In the genomic region with DNA sequence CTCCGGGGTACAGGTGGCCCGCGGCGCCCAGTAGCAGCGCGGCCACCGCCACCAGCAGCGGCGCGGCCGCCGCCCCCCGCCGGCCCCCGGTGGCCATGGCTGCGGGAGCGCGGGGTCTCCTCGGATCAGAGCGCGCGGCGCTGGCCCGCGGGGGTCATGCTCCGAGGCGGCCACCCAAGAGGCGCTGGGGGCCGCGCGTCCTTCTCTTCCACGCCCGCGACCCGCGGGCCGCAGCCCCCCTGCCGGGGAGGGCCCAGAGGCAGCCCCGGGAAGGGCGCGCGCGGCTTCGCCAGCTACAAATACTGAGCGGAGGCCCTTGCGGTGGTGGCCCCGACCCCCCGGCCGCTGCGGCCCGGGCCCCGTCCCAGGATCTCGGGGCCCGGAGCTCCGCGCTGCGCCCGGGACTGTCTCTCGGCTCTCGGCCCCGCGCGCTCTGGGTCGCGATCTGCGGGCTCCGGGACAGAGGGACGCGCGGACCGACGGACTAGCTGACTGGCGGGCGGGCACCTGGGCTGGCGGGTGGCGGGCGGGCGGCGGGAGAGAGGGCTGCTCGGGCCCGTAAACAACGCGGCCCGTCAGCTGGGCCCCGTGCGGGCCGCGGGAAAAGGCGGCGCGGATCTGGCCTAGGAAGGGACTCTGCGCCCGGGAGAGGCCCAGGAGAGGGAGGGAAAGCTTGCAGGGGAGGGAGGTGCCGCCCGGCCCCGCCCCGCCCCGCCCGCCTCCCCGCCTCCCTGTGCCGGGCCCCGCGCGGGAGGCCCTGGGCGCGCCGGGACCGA, we compare ENCODE assay signal across 1 cellular context.
TF ChIP-seq lines count a peak whose summit lies in the region.

A gene (minus strand): TSS at position 620 of the 776 bp plus-strand sequence. CDS start 523 bp downstream, at position 97.

TF ChIP-seq in HepG2, 621 proteins besides CTCF, POLR2A, EP300 and RAD21 (continued from another document and continues in another):
- TF ChIP-seq, protein P1, sequence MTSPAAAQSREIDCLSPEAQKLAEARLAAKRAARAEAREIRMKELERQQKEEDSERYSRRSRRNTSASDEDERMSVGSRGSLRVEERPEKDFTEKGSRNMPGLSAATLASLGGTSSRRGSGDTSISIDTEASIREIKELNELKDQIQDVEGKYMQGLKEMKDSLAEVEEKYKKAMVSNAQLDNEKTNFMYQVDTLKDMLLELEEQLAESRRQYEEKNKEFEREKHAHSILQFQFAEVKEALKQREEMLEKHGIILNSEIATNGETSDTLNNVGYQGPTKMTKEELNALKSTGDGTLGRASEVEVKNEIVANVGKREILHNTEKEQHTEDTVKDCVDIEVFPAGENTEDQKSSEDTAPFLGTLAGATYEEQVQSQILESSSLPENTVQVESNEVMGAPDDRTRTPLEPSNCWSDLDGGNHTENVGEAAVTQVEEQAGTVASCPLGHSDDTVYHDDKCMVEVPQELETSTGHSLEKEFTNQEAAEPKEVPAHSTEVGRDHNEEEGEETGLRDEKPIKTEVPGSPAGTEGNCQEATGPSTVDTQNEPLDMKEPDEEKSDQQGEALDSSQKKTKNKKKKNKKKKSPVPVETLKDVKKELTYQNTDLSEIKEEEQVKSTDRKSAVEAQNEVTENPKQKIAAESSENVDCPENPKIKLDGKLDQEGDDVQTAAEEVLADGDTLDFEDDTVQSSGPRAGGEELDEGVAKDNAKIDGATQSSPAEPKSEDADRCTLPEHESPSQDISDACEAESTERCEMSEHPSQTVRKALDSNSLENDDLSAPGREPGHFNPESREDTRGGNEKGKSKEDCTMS (CRISPR knock-in tag; conservative IDR thresholded peaks at IDR 0.05): no peak
- no peak for TF ChIP-seq GABPA (IDR thresholded peaks at IDR 0.05; ENCODE audit: low read depth, low read length)
- TF ChIP-seq GABPA (CRISPR knock-in tag; IDR thresholded peaks at IDR 0.05; ENCODE audit: low read depth): peak; percentile 32; the same call in 1 of the 2 replicates
- TF ChIP-seq NR2F1 (CRISPR knock-in tag; IDR thresholded peaks at IDR 0.05): no peak
- no peak for TF ChIP-seq ZKSCAN8 (CRISPR knock-in tag; IDR thresholded peaks at IDR 0.05; ENCODE audit: borderline replicate concordance)
- TF ChIP-seq ZNF615 (CRISPR knock-in tag; IDR thresholded peaks at IDR 0.05; ENCODE audit: borderline replicate concordance): no peak
- TF ChIP-seq, protein P2, sequence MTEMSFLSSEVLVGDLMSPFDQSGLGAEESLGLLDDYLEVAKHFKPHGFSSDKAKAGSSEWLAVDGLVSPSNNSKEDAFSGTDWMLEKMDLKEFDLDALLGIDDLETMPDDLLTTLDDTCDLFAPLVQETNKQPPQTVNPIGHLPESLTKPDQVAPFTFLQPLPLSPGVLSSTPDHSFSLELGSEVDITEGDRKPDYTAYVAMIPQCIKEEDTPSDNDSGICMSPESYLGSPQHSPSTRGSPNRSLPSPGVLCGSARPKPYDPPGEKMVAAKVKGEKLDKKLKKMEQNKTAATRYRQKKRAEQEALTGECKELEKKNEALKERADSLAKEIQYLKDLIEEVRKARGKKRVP (CRISPR knock-in tag; IDR thresholded peaks at IDR 0.05): no peak
- TF ChIP-seq POLR2AphosphoS2 (IDR thresholded peaks at IDR 0.05; ENCODE audit: low read depth, low read length): no peak
- TF ChIP-seq MATR3 (CRISPR knock-in tag; IDR thresholded peaks at IDR 0.05): no peak
- TF ChIP-seq KMT2B (CRISPR knock-in tag; IDR thresholded peaks at IDR 0.05): peak; percentile 15; the same call in 1 of the 2 replicates
- TF ChIP-seq ZC3H4 (CRISPR knock-in tag; IDR thresholded peaks at IDR 0.05; ENCODE audit: borderline replicate concordance): no peak
- no peak for TF ChIP-seq ZNF629 (CRISPR knock-in tag; conservative IDR thresholded peaks at IDR 0.05)
- no peak for TF ChIP-seq SIX4 (CRISPR knock-in tag; IDR thresholded peaks at IDR 0.05)
- no peak for TF ChIP-seq ATAD3A (CRISPR knock-in tag; IDR thresholded peaks at IDR 0.05)
- TF ChIP-seq SMYD3 (CRISPR knock-in tag; IDR thresholded peaks at IDR 0.05): no peak
- no peak for TF ChIP-seq ZNF496 (CRISPR knock-in tag; IDR thresholded peaks at IDR 0.05; ENCODE audit: insufficient replicate concordance)
- no peak for TF ChIP-seq ZNF841 (CRISPR knock-in tag; IDR thresholded peaks at IDR 0.05; ENCODE audit: borderline replicate concordance)
- no peak for TF ChIP-seq NR3C1 (CRISPR knock-in tag; IDR thresholded peaks at IDR 0.05)
- peak; percentile 76; the same call in 1 of the 2 replicates for TF ChIP-seq ZNF788 (CRISPR knock-in tag; IDR thresholded peaks at IDR 0.05; ENCODE audit: borderline replicate concordance)
- TF ChIP-seq RXRA (CRISPR knock-in tag; IDR thresholded peaks at IDR 0.05): peak; percentile 14; the same call in 1 of the 2 replicates
- no peak for TF ChIP-seq ZFP82 (CRISPR knock-in tag; IDR thresholded peaks at IDR 0.05; ENCODE audit: borderline replicate concordance)
- no peak for TF ChIP-seq YEATS2 (CRISPR knock-in tag; IDR thresholded peaks at IDR 0.05; ENCODE audit: borderline replicate concordance)
- TF ChIP-seq, protein P3, sequence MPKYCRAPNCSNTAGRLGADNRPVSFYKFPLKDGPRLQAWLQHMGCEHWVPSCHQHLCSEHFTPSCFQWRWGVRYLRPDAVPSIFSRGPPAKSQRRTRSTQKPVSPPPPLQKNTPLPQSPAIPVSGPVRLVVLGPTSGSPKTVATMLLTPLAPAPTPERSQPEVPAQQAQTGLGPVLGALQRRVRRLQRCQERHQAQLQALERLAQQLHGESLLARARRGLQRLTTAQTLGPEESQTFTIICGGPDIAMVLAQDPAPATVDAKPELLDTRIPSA (CRISPR knock-in tag; IDR thresholded peaks at IDR 0.05; ENCODE audit: borderline replicate concordance): no peak
- no peak for TF ChIP-seq ZNF446 (CRISPR knock-in tag; IDR thresholded peaks at IDR 0.05)
- no peak for TF ChIP-seq NCOR1 (IDR thresholded peaks at IDR 0.05; ENCODE audit: borderline replicate concordance, low read length)
- no peak for TF ChIP-seq SKI (IDR thresholded peaks at IDR 0.05; ENCODE audit: partially characterized antibody)
- TF ChIP-seq HDAC2 (CRISPR knock-in tag; IDR thresholded peaks at IDR 0.05): peak; percentile 52; the same call in 1 of the 2 replicates
- TF ChIP-seq ZNF749 (CRISPR knock-in tag; IDR thresholded peaks at IDR 0.05; ENCODE audit: borderline replicate concordance): no peak
- TF ChIP-seq KMT2A (CRISPR knock-in tag; IDR thresholded peaks at IDR 0.05): peak; percentile 54; the same call in 1 of the 2 replicates
- TF ChIP-seq, protein P4, sequence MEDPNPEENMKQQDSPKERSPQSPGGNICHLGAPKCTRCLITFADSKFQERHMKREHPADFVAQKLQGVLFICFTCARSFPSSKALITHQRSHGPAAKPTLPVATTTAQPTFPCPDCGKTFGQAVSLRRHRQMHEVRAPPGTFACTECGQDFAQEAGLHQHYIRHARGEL (CRISPR knock-in tag; IDR thresholded peaks at IDR 0.05): no peak
- TF ChIP-seq, protein P5, sequence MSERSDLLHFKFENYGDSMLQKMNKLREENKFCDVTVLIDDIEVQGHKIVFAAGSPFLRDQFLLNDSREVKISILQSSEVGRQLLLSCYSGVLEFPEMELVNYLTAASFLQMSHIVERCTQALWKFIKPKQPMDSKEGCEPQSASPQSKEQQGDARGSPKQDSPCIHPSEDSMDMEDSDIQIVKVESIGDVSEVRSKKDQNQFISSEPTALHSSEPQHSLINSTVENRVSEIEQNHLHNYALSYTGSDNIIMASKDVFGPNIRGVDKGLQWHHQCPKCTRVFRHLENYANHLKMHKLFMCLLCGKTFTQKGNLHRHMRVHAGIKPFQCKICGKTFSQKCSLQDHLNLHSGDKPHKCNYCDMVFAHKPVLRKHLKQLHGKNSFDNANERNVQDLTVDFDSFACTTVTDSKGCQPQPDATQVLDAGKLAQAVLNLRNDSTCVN (CRISPR knock-in tag; IDR thresholded peaks at IDR 0.05; ENCODE audit: borderline replicate concordance): peak; percentile 35; the same call in 1 of the 2 replicates
- no peak for TF ChIP-seq NFRKB (IDR thresholded peaks at IDR 0.05)
- TF ChIP-seq NFYC (CRISPR knock-in tag; IDR thresholded peaks at IDR 0.05): peak; percentile 53
- no peak for TF ChIP-seq SRSF4 (IDR thresholded peaks at IDR 0.05; ENCODE audit: low read depth, low read length, poor library complexity, severe bottlenecking)
- TF ChIP-seq YEATS4 (CRISPR knock-in tag; IDR thresholded peaks at IDR 0.05; ENCODE audit: borderline replicate concordance): no peak; the same call in 1 of the 2 replicates
- TF ChIP-seq ZFAT (CRISPR knock-in tag; conservative IDR thresholded peaks at IDR 0.05): no peak
- TF ChIP-seq CREB1 (IDR thresholded peaks at IDR 0.05): no peak
- no peak for TF ChIP-seq CREB1 (CRISPR knock-in tag; IDR thresholded peaks at IDR 0.05)
- TF ChIP-seq JARID2 (CRISPR knock-in tag; IDR thresholded peaks at IDR 0.05; ENCODE audit: insufficient replicate concordance): no peak
- no peak for TF ChIP-seq RFX3 (CRISPR knock-in tag; IDR thresholded peaks at IDR 0.05)
- TF ChIP-seq NBN (conservative IDR thresholded peaks at IDR 0.05): no peak
- TF ChIP-seq, protein P6, sequence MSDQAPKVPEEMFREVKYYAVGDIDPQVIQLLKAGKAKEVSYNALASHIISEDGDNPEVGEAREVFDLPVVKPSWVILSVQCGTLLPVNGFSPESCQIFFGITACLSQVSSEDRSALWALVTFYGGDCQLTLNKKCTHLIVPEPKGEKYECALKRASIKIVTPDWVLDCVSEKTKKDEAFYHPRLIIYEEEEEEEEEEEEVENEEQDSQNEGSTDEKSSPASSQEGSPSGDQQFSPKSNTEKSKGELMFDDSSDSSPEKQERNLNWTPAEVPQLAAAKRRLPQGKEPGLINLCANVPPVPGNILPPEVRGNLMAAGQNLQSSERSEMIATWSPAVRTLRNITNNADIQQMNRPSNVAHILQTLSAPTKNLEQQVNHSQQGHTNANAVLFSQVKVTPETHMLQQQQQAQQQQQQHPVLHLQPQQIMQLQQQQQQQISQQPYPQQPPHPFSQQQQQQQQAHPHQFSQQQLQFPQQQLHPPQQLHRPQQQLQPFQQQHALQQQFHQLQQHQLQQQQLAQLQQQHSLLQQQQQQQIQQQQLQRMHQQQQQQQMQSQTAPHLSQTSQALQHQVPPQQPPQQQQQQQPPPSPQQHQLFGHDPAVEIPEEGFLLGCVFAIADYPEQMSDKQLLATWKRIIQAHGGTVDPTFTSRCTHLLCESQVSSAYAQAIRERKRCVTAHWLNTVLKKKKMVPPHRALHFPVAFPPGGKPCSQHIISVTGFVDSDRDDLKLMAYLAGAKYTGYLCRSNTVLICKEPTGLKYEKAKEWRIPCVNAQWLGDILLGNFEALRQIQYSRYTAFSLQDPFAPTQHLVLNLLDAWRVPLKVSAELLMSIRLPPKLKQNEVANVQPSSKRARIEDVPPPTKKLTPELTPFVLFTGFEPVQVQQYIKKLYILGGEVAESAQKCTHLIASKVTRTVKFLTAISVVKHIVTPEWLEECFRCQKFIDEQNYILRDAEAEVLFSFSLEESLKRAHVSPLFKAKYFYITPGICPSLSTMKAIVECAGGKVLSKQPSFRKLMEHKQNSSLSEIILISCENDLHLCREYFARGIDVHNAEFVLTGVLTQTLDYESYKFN (CRISPR knock-in tag; conservative IDR thresholded peaks at IDR 0.05): no peak; the same call in 1 of the 2 replicates
- no peak for TF ChIP-seq ZNF12 (CRISPR knock-in tag; IDR thresholded peaks at IDR 0.05)
- TF ChIP-seq HNRNPUL1 (IDR thresholded peaks at IDR 0.05; ENCODE audit: low read depth, low read length): no peak
- TF ChIP-seq XBP1 (CRISPR knock-in tag; IDR thresholded peaks at IDR 0.05): no peak
- TF ChIP-seq AGO2 (optimal IDR thresholded peaks at IDR 0.05; ENCODE audit: low read depth, low read length): peak; percentile 47
- peak; percentile 48; the same call in 1 of the 2 replicates for TF ChIP-seq ZNF792 (CRISPR knock-in tag; IDR thresholded peaks at IDR 0.05)
- no peak for TF ChIP-seq ZNF557 (CRISPR knock-in tag; IDR thresholded peaks at IDR 0.05)
- TF ChIP-seq, protein P7, sequence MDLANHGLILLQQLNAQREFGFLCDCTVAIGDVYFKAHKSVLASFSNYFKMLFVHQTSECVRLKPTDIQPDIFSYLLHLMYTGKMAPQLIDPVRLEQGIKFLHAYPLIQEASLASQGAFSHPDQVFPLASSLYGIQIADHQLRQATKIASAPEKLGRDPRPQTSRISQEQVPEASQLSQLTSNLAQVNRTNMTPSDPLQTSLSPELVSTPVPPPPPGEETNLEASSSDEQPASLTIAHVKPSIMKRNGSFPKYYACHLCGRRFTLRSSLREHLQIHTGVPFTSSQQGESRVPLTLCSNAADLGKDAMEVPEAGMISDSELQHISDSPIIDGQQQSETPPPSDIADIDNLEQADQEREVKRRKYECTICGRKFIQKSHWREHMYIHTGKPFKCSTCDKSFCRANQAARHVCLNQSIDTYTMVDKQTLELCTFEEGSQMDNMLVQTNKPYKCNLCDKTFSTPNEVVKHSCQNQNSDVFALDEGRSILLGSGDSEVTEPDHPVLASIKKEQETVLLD (CRISPR knock-in tag; IDR thresholded peaks at IDR 0.05; ENCODE audit: low read depth): 0 out of 2 replicates have a peak, but pooled peaks have one; percentile 21
- no peak for TF ChIP-seq CENPX (CRISPR knock-in tag; IDR thresholded peaks at IDR 0.05)
- no peak for TF ChIP-seq HOXA9 (CRISPR knock-in tag; IDR thresholded peaks at IDR 0.05; ENCODE audit: borderline replicate concordance)
- no peak for TF ChIP-seq ZNF619 (CRISPR knock-in tag; IDR thresholded peaks at IDR 0.05)
- no peak for TF ChIP-seq ZNF83 (CRISPR knock-in tag; IDR thresholded peaks at IDR 0.05; ENCODE audit: borderline replicate concordance)
- no peak for TF ChIP-seq ZNF562 (CRISPR knock-in tag; IDR thresholded peaks at IDR 0.05; ENCODE audit: borderline replicate concordance)
- TF ChIP-seq, protein P8, sequence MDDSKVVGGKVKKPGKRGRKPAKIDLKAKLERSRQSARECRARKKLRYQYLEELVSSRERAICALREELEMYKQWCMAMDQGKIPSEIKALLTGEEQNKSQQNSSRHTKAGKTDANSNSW (CRISPR knock-in tag; IDR thresholded peaks at IDR 0.05; ENCODE audit: borderline replicate concordance): no peak
- TF ChIP-seq STAT5B (CRISPR knock-in tag; IDR thresholded peaks at IDR 0.05): no peak
- peak; percentile 59; the same call in 1 of the 2 replicates for TF ChIP-seq RXRB (CRISPR knock-in tag; IDR thresholded peaks at IDR 0.05; ENCODE audit: borderline replicate concordance)
- no peak; the same call in 1 of the 2 replicates for TF ChIP-seq ZNF616 (CRISPR knock-in tag; IDR thresholded peaks at IDR 0.05; ENCODE audit: low read depth)
- no peak for TF ChIP-seq CENPT (CRISPR knock-in tag; IDR thresholded peaks at IDR 0.05; ENCODE audit: low read depth)
- TF ChIP-seq MXD4 (CRISPR knock-in tag; IDR thresholded peaks at IDR 0.05): peak; percentile 40; the same call in 1 of the 2 replicates
- no peak for TF ChIP-seq ZFP90 (CRISPR knock-in tag; IDR thresholded peaks at IDR 0.05; ENCODE audit: borderline replicate concordance)
- peak; percentile 47; the same call in 1 of the 2 replicates for TF ChIP-seq HNF4G (IDR thresholded peaks at IDR 0.05; ENCODE audit: borderline replicate concordance, low read depth, low read length)
- TF ChIP-seq HNF4G (CRISPR knock-in tag; IDR thresholded peaks at IDR 0.05; ENCODE audit: borderline replicate concordance, low read depth): no peak
- no peak for TF ChIP-seq SATB2 (CRISPR knock-in tag; IDR thresholded peaks at IDR 0.05)
- TF ChIP-seq HOXD1 (CRISPR knock-in tag; IDR thresholded peaks at IDR 0.05): peak; percentile 76; the same call in 1 of the 2 replicates
